ENCODE assay signal across 12 cellular contexts in the genomic region with DNA sequence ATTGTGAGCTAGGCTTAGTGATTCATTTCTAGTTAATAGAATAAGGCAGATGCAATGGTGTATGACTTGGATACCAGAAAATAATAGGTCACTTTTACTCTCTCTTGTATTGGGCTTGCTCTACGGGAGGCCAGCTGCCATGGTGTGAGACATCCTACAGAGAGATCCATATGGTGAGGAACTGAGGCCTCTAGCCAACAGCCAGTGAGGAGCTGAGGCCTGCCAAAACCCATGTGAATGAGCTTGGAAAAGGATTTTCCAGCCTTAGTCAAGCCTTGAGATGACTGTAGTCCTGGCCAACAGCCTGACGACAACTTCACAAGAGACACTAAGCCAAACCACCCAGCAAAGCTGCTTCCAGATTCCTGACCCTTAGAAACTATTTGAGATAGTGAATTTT.
A peak's percentile ranks its signal among the peaks of the same experiment; 100 is the strongest.
DNase-seq lines count a peak whose midpoint lies in the region; ATAC-seq and TF ChIP-seq lines count a peak whose summit lies in the region.
"Had no signal": no experiment of that assay in that cellular context is flagged by ENCODE, and none has a peak within 500 bp of the region (broad histone marks: within the 10 kb centered on the region; RNA-seq: fewer than 3 reads in every experiment).

No MANE protein-coding gene starts in this region.

- H3K27ac Mint-ChIP-seq in glutamatergic neuron (ENCODE audit: unreplicated experiment), result peak overlapping the region; percentile 72
- H3K27ac Mint-ChIP-seq: CD4-positive, alpha-beta memory T cell; HFFc6 had no signal

- no peaks in the 10 kb centered on the region for H3K9me3 Mint-ChIP-seq in glutamatergic neuron (ENCODE audit: unreplicated experiment)

- ATAC-seq in HG03378 (IDR thresholded peaks at IDR 0.05; ENCODE audit: unreplicated experiment), result no peak

- no peak for TF ChIP-seq CTCF in glutamatergic neuron (IDR thresholded peaks at IDR 0.05; ENCODE audit: partially characterized antibody, unreplicated experiment)

- DNase-seq in MG63, result peak; percentile 88
- peak; percentile 80 to 97 for DNase-seq in cerebellar nuclear complex (lab: John Stamatoyannopoulos, UW)
- no peak for DNase-seq in glutamatergic neuron
- DNase-seq in posterior cingulate gyrus, result peak in 6 of 10 donors; percentile 10 to 78 (median 30)
- DNase-seq in activated CD4-positive, alpha-beta T cell treated with anti-CD3 and anti-CD28 coated beads, Interleukin-2, amount 50 U/mL, for 1 hour, result no peak
- DNase-seq in RPMI8226, result no peak
- DNase-seq: BE2C; CD4-positive, alpha-beta memory T cell; DMS53; HCEC 1CT; HFFc6 had no signal

- H3K4me3 ChIP-seq in MG63, result no peak overlapping the region

- H3K9me3 ChIP-seq in MG63, result no peaks in the 10 kb centered on the region
- H3K9me3 ChIP-seq: BE2C had no signal

- no peaks in the 10 kb centered on the region for H3K27me3 Mint-ChIP-seq in glutamatergic neuron (ENCODE audit: unreplicated experiment)
- H3K27me3 Mint-ChIP-seq: CD4-positive, alpha-beta memory T cell had no signal

- no peaks in the 10 kb centered on the region for H3K36me3 Mint-ChIP-seq in glutamatergic neuron (ENCODE audit: unreplicated experiment)
- H3K36me3 Mint-ChIP-seq: CD4-positive, alpha-beta memory T cell had no signal

- intact Hi-C loops in posterior cingulate gyrus (cut with DNase I), result no loop called here

- H3K27me3 ChIP-seq in MG63, result no peaks in the 10 kb centered on the region
- H3K27me3 ChIP-seq: BE2C had no signal

- H3K4me3 Mint-ChIP-seq in glutamatergic neuron (ENCODE audit: unreplicated experiment), result no peak overlapping the region
- H3K4me3 Mint-ChIP-seq: CD4-positive, alpha-beta memory T cell; HFFc6 had no signal

- no peaks in the 10 kb centered on the region for H3K4me1 Mint-ChIP-seq in glutamatergic neuron (ENCODE audit: low read depth, unreplicated experiment)
- H3K4me1 Mint-ChIP-seq: CD4-positive, alpha-beta memory T cell had no signal

- H3K36me3 ChIP-seq in MG63, result no peaks in the 10 kb centered on the region
- H3K36me3 ChIP-seq: BE2C had no signal

Comparison
In these comparisons a context has a peak if more than half of its experiments do, and no peak if none do; other contexts are left out.
1. DNase-seq: peak in MG63 (single experiment), cerebellar nuclear complex (2 of 2) and posterior cingulate gyrus (6 of 10); none in glutamatergic neuron (single experiment), activated CD4-positive, alpha-beta T cell treated with anti-CD3 and anti-CD28 coated beads, Interleukin-2, amount 50 U/mL, for 1 hour (single experiment) and RPMI8226 (single experiment).